15 cellular contexts compared by ENCODE assay signal in the genomic region with DNA sequence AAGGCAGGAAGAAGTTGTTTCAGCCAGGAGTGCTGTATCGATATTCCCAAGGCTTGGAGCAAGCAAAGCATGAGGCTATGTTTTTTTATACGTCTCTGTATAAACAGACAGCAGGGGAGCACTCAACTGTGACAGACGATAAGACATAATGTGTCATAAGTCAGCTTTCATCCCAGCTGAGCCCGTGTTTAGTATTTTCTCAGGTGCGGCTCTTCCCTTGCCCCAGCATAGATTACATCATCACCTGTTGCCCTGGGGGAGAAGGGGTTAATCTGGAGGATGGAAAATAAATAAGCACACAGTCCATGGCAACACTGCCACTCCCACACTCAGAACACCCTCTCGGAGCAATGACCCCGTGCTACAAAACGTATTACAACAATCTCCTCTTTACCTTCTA. TPM values are rescaled to one million over a fixed set of nuclear protein-coding genes. Genes with fewer than 3 reads are reported as not detected.
DNase-seq lines count a peak whose midpoint lies in the region; ATAC-seq, FAIRE-seq and TF ChIP-seq lines count a peak whose summit lies in the region.
"Had no signal": no experiment of that assay in that cellular context is flagged by ENCODE, and none has a peak within 500 bp of the region (broad histone marks: within the 10 kb centered on the region; RNA-seq: fewer than 3 reads in every experiment).

No MANE protein-coding gene starts in this region.

- no peaks in the 10 kb centered on the region for H3K36me3 ChIP-seq in astrocyte (ENCODE audit: insufficient read depth, low read length)
- H3K36me3 ChIP-seq: adrenal gland, BE2C had no signal

- no peak for ATAC-seq in GM21619 (IDR thresholded peaks at IDR 0.05; ENCODE audit: unreplicated experiment)
- ATAC-seq: activated T-cell treated with anti-CD3 and anti-CD28 coated beads, Interleukin-2, amount 50 U/mL, for 72 hours had no signal

- no peaks in the 10 kb centered on the region for H3K4me1 Mint-ChIP-seq in astrocyte (ENCODE audit: low read depth, unreplicated experiment)
- H3K4me1 Mint-ChIP-seq in nephron progenitor cell, result peaks cover 29% of the 10 kb centered on the region

- H3K27me3 ChIP-seq in astrocyte (ENCODE audit: insufficient read depth, low read length), result no peaks in the 10 kb centered on the region

- no peak for FAIRE-seq in astrocyte (lab: Jason Lieb, UNC)
- no peak for FAIRE-seq in urothelium cell line (lab: Jason Lieb, UNC)
- FAIRE-seq: endothelial cell of umbilical vein had no signal

- no peak overlapping the region for H3K4me3 Mint-ChIP-seq in astrocyte (ENCODE audit: unreplicated experiment)
- peak overlapping the region; percentile 40 for H3K4me3 Mint-ChIP-seq in nephron progenitor cell
- H3K4me3 Mint-ChIP-seq: activated CD4-positive, alpha-beta T cell treated with anti-CD3 and anti-CD28 coated beads, Interleukin-2, amount 10 ng/mL, durations not matched to agents 24 days and 14 days; activated T-cell treated with anti-CD3 and anti-CD28 coated beads, Interleukin-2, amount 50 U/mL, for 72 hours had no signal

- no peaks in the 10 kb centered on the region for H4K20me1 ChIP-seq in astrocyte (ENCODE audit: insufficient read depth, low read length)

- H3K9me3 ChIP-seq in astrocyte (ENCODE audit: insufficient read depth, low read depth, low read length), result no peaks in the 10 kb centered on the region
- H3K9me3 ChIP-seq: adrenal gland, BE2C had no signal

- DNase-seq in HEK293T (ENCODE audit: extremely low spot score) (no peak), NCI-H2171 (lab: John Stamatoyannopoulos, UW) (peak; percentile 65), astrocyte (ENCODE audit: low read depth) (no peak), nephron progenitor cell (no peak), Ammon's horn (ENCODE audit: low spot score) (no peak), urothelium cell line (ENCODE audit: low spot score) (no peak)
- DNase-seq: activated CD4-positive, alpha-beta T cell treated with anti-CD3 and anti-CD28 coated beads, Interleukin-2, amount 10 ng/mL, durations not matched to agents 24 days and 14 days; activated T-cell treated with anti-CD3 and anti-CD28 coated beads, Interleukin-2, amount 50 U/mL, for 72 hours; adrenal gland; BE2C; substantia nigra had no signal

- H3K9me3 Mint-ChIP-seq in astrocyte (ENCODE audit: unreplicated experiment) (peaks cover 10% of the 10 kb centered on the region), nephron progenitor cell (peaks cover 37% of the 10 kb centered on the region)
- H3K9me3 Mint-ChIP-seq: activated CD4-positive, alpha-beta T cell treated with anti-CD3 and anti-CD28 coated beads, Interleukin-2, amount 10 ng/mL, durations not matched to agents 24 days and 14 days had no signal

- H3K4me1 ChIP-seq in astrocyte (ENCODE audit: insufficient read depth, low read length), result no peaks in the 10 kb centered on the region
- H3K4me1 ChIP-seq: adrenal gland, BE2C had no signal

- H3K36me3 Mint-ChIP-seq in astrocyte (ENCODE audit: low read depth, unreplicated experiment) (no peaks in the 10 kb centered on the region), nephron progenitor cell (ENCODE audit: low read depth) (no peaks in the 10 kb centered on the region)

- H3K9ac ChIP-seq in astrocyte (ENCODE audit: low read length), result no peak overlapping the region

- peak overlapping the region; percentile 29 for H3K27ac Mint-ChIP-seq in astrocyte (ENCODE audit: unreplicated experiment)
- no peak overlapping the region for H3K27ac Mint-ChIP-seq in nephron progenitor cell
- H3K27ac Mint-ChIP-seq: activated CD4-positive, alpha-beta T cell treated with anti-CD3 and anti-CD28 coated beads, Interleukin-2, amount 10 ng/mL, durations not matched to agents 24 days and 14 days; activated T-cell treated with anti-CD3 and anti-CD28 coated beads, Interleukin-2, amount 50 U/mL, for 72 hours; progenitor cell of endocrine pancreas had no signal

- H3K4me3 ChIP-seq in astrocyte (ENCODE audit: insufficient read depth, low read depth, low read length), result no peak overlapping the region
- H3K4me3 ChIP-seq: adrenal gland had no signal

- no peak overlapping the region for H3K4me2 ChIP-seq in astrocyte (ENCODE audit: low read length)

- POLR2A ChIA-PET in HEK293T (lab: Yijun Ruan, JAX), result no interaction called here

- CTCF ChIA-PET in HEK293T (lab: Yijun Ruan, JAX), result no interaction called here

- H3K79me2 ChIP-seq in astrocyte (ENCODE audit: insufficient read depth, low read length), result no peaks in the 10 kb centered on the region

- H2AFZ ChIP-seq in astrocyte (ENCODE audit: low read depth, low read length), result no peak overlapping the region

- H3K27ac ChIP-seq in astrocyte (ENCODE audit: low read depth, low read length), result no peak overlapping the region
- H3K27ac ChIP-seq: adrenal gland had no signal

- TF ChIP-seq CTCF in astrocyte (IDR thresholded peaks at IDR 0.05; ENCODE audit: insufficient read depth, low read depth, low read length), result no peak
- no peak for TF ChIP-seq CTCF in nephron progenitor cell (IDR thresholded peaks at IDR 0.05)

- H3K27me3 Mint-ChIP-seq in astrocyte (ENCODE audit: low read depth, unreplicated experiment), result peaks cover 27% of the 10 kb centered on the region
- peaks cover 21% of the 10 kb centered on the region for H3K27me3 Mint-ChIP-seq in nephron progenitor cell (ENCODE audit: low read depth, poor library complexity)

TF ChIP-seq in HEK293T, 16 proteins besides CTCF, POLR2A, EP300 and RAD21:
- 0 out of 2 replicates have a peak, but pooled peaks have one; percentile 7 for TF ChIP-seq CTBP1 (IDR thresholded peaks at IDR 0.05; ENCODE audit: borderline replicate concordance)
- no peak for TF ChIP-seq HDGF (IDR thresholded peaks at IDR 0.05; ENCODE audit: borderline replicate concordance)

RNA-seq across cellular contexts. Expression of gene KCNK5, which starts 22.1 kb away (rescaled TPM):
- 0.14 and 0.17 TPM in 2 replicates for total RNA-seq in astrocyte
- total RNA-seq: chondrocyte, endothelial cell of umbilical vein had no signal
